ENCODE assay signal across 7 cellular contexts in genomic region chr2:190319557-190320498, GRCh38. TPM values are rescaled to one million over a fixed set of nuclear protein-coding genes. Genes with fewer than 3 reads are reported as not detected.
DNase-seq lines count a peak whose midpoint lies in the region; ATAC-seq and TF ChIP-seq lines count a peak whose summit lies in the region.

Gene HIBCH (minus strand): TSS chr2:190319826. CDS start chr2:190319750, 76 bp downstream.

- TF ChIP-seq CTCF in astrocyte of the cerebellum (IDR thresholded peaks at IDR 0.05; ENCODE audit: low read depth, low read length, missing control alignments): peak; percentile 92

- H3K4me3 ChIP-seq in astrocyte of the cerebellum (ENCODE audit: low read depth, low read length): peak within 1 kb of the TSS; percentile 69

- ATAC-seq in GM18498 (IDR thresholded peaks at IDR 0.05; ENCODE audit: unreplicated experiment) (peak; percentile 95), HG02938 (IDR thresholded peaks at IDR 0.05; ENCODE audit: unreplicated experiment) (peak; percentile 91)

- in situ Hi-C loops in astrocyte of the cerebellum (cut with HindIII; ENCODE audit: low sequenced_read_pairs): no loop called here

- peak; percentile 82 to 86 for DNase-seq in NCI-H187 (lab: John Stamatoyannopoulos, UW)
- DNase-seq in T-helper 22 cell (ENCODE audit: low read depth): peak; percentile 79
- DNase-seq in astrocyte of the cerebellum (ENCODE audit: low read depth): peak; percentile 95
- DNase-seq in hepatic stellate cell (ENCODE audit: low spot score): peak; percentile 81
- DNase-seq in renal cortical epithelial cell (ENCODE audit: low read depth): peak; percentile 96

RNA-seq across cellular contexts. Expression of gene HIBCH, which starts in this region (rescaled TPM):
- 18.1 and 34.7 TPM in 2 replicates for total RNA-seq in renal cortical epithelial cell

Comparison
In these comparisons a context has a peak if more than half of its experiments do, and no peak if none do; other contexts are left out.
1. Peak in every context shown above with its lines: DNase-seq, ATAC-seq and H3K4me3 ChIP-seq.